Comparison of ENCODE assay signal across 1 cellular context in the genomic region with DNA sequence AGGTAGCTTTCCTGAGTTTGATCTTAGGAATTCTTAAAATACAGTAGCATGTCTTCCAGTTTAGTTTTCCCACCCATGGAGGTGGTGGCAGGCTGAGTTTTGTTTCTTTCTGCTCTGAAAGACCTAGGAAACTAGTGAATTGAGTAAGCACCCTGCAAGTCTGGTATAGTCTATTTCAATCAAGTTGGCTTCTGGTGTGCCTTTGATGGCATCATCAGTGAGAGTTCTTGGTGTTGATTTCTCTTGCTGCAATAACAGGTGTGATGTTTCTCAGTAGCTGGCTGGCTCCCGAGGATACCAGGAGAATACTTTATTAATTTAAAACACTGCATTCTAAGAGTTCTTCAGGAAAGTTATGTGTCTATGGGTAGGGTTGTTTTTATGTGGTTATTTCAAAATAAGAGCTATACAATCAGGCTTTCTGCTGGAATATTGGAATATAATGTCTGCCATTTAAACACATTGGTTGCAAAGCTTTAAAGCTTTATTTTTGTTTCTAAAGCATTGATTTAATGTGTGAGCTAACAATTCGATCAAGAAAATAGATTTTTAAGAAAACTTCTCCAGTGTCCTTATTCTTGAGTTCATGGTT.
A peak's percentile ranks its signal among the peaks of the same experiment; 100 is the strongest.
TF ChIP-seq lines count a peak whose summit lies in the region.

No MANE protein-coding gene starts in this region.

TF ChIP-seq in HEK293, 187 proteins besides CTCF, POLR2A, EP300 and RAD21 (continued from another document):
- TF ChIP-seq ZNF138 (tag by site-specific recombination; IDR thresholded peaks at IDR 0.05; ENCODE audit: borderline replicate concordance) (no peak), MYNN (tag by site-specific recombination; IDR thresholded peaks at IDR 0.05; ENCODE audit: borderline replicate concordance) (peak; percentile 77)
- TF ChIP-seq, protein P1, sequence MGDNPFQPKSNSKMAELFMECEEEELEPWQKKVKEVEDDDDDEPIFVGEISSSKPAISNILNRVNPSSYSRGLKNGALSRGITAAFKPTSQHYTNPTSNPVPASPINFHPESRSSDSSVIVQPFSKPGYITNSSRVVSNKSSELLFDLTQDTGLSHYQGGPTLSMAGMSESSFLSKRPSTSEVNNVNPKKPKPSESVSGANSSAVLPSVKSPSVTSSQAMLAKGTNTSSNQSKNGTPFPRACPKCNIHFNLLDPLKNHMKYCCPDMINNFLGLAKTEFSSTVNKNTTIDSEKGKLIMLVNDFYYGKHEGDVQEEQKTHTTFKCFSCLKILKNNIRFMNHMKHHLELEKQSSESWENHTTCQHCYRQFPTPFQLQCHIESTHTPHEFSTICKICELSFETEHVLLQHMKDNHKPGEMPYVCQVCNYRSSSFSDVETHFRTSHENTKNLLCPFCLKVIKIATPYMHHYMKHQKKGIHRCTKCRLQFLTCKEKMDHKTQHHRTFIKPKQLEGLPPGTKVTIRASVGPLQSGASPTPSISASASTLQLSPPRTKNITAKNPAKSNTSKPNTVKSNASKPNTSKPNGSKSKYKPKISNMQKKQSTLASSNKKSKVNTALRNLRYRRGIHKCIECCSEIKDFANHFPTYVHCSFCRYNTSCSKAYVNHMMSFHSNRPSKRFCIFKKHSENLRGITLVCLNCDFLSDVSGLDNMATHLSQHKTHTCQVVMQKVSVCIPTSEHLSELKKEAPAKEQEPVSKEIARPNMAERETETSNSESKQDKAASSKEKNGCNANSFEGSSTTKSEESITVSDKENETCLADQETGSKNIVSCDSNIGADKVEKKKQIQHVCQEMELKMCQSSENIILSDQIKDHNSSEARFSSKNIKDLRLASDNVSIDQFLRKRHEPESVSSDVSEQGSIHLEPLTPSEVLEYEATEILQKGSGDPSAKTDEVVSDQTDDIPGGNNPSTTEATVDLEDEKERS (tag by site-specific recombination; IDR thresholded peaks at IDR 0.05) = no peak
- TF ChIP-seq, protein P2, sequence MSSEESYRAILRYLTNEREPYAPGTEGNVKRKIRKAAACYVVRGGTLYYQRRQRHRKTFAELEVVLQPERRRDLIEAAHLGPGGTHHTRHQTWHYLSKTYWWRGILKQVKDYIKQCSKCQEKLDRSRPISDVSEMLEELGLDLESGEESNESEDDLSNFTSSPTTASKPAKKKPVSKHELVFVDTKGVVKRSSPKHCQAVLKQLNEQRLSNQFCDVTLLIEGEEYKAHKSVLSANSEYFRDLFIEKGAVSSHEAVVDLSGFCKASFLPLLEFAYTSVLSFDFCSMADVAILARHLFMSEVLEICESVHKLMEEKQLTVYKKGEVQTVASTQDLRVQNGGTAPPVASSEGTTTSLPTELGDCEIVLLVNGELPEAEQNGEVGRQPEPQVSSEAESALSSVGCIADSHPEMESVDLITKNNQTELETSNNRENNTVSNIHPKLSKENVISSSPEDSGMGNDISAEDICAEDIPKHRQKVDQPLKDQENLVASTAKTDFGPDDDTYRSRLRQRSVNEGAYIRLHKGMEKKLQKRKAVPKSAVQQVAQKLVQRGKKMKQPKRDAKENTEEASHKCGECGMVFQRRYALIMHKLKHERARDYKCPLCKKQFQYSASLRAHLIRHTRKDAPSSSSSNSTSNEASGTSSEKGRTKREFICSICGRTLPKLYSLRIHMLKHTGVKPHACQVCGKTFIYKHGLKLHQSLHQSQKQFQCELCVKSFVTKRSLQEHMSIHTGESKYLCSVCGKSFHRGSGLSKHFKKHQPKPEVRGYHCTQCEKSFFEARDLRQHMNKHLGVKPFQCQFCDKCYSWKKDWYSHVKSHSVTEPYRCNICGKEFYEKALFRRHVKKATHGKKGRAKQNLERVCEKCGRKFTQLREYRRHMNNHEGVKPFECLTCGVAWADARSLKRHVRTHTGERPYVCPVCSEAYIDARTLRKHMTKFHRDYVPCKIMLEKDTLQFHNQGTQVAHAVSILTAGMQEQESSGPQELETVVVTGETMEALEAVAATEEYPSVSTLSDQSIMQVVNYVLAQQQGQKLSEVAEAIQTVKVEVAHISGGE (tag by site-specific recombination; conservative IDR thresholded peaks at IDR 0.05; ENCODE audit: low read depth) = no peak
